ENCODE assay signal across 27 cellular contexts in genomic region chr9:5568868-5569267, GRCh38. TPM values are rescaled to one million over a fixed set of nuclear protein-coding genes. Genes with fewer than 3 reads are reported as not detected.
DNase-seq lines count a peak whose midpoint lies in the region; ATAC-seq, FAIRE-seq and TF ChIP-seq lines count a peak whose summit lies in the region.
"Had no signal": no experiment of that assay in that cellular context is flagged by ENCODE, and none has a peak within 500 bp of the region (broad histone marks: within the 10 kb centered on the region; RNA-seq: fewer than 3 reads in every experiment).

No MANE protein-coding gene starts in this region.

- no peak overlapping the region for H2BK120ac ChIP-seq in neuronal stem cell (ENCODE audit: low read depth, low read length)

- H3K9me3 ChIP-seq in BLaER1 treated with 17β-estradiol and CSF1 and Interleukin-3, amounts not matched to agents 10 nM and 100 nM (replicated peaks in 1 of 11), result no peaks in the 10 kb centered on the region
- H3K9me3 ChIP-seq in neuronal stem cell (replicated peaks in 1 of 2; ENCODE audit: control insufficient read depth in 2 of 2, insufficient read depth in 1 of 2, low read depth in 1 of 2, low read length in 2 of 2), result no peaks in the 10 kb centered on the region
- H3K9me3 ChIP-seq in PC-9 (ENCODE audit: insufficient read depth, low read depth), result no peaks in the 10 kb centered on the region
- H3K9me3 ChIP-seq: adrenal gland, Caco-2, heart left ventricle had no signal

- no peak overlapping the region for H3K9ac ChIP-seq in BLaER1 treated with 17β-estradiol and CSF1 and Interleukin-3, amounts not matched to agents 10 nM and 100 nM
- H3K9ac ChIP-seq in neuronal stem cell (ENCODE audit: low read depth, low read length, poor library complexity), result no peak overlapping the region

- peak overlapping the region in 10 of 11 experiments; percentile 15 to 58 (median 50); a peak in 19 of 22 replicates for H3K4me2 ChIP-seq in BLaER1 treated with 17β-estradiol and CSF1 and Interleukin-3, amounts not matched to agents 10 nM and 100 nM
- H3K4me2 ChIP-seq in neuronal stem cell (ENCODE audit: insufficient read depth, low read length, poor library complexity, severe bottlenecking) (no peak overlapping the region), PC-9 (no peak overlapping the region)

- peaks cover 47% of the 10 kb centered on the region for H3K4me1 Mint-ChIP-seq in dendritic cell treated with granulocyte-macrophage colony-stimulating factor and Interleukin-4, amounts not matched to agents 40 ng/mL and 50 ng/mL, for 4 days (ENCODE audit: low read depth)
- H3K4me1 Mint-ChIP-seq: mesothelial cell of epicardium had no signal

- H2BK12ac ChIP-seq in neuronal stem cell (ENCODE audit: low read length), result no peak overlapping the region

- H4K91ac ChIP-seq in neuronal stem cell (ENCODE audit: low read depth, low read length, poor library complexity), result no peak overlapping the region

- H4K20me1 ChIP-seq in BLaER1 treated with 17β-estradiol and CSF1 and Interleukin-3, amounts not matched to agents 10 nM and 100 nM, result no peaks in the 10 kb centered on the region
- H4K20me1 ChIP-seq in PC-9 (ENCODE audit: insufficient read depth), result no peaks in the 10 kb centered on the region

- no peak overlapping the region for H3K14ac ChIP-seq in neuronal stem cell (ENCODE audit: low read length)

- no peak overlapping the region for H2BK15ac ChIP-seq in neuronal stem cell (ENCODE audit: low read length)

- H2AFZ ChIP-seq in neuronal stem cell (ENCODE audit: low read length), result peak overlapping the region; percentile 54
- H2AFZ ChIP-seq in PC-9, result no peak overlapping the region

- H3K4me3 Mint-ChIP-seq in dendritic cell treated with granulocyte-macrophage colony-stimulating factor and Interleukin-4, amounts not matched to agents 40 ng/mL and 50 ng/mL, for 4 days, result no peak overlapping the region
- H3K4me3 Mint-ChIP-seq: activated CD4-positive, alpha-beta memory T cell treated with anti-CD3 and anti-CD28 coated beads for 36 hours; mesothelial cell of epicardium; naive B cell had no signal

- H3K27ac ChIP-seq in BLaER1 treated with 17β-estradiol and CSF1 and Interleukin-3, amounts not matched to agents 10 nM and 100 nM, result peak overlapping the region in 8 of 11 experiments; percentile 1 to 63 (median 25); a peak in 11 of 22 replicates
- H3K27ac ChIP-seq in neuronal stem cell (replicated peaks; ENCODE audit: low read length) (no peak overlapping the region), PC-9 (no peak overlapping the region)
- H3K27ac ChIP-seq: adrenal gland, heart left ventricle had no signal

- no peaks in the 10 kb centered on the region for H3K79me1 ChIP-seq in neuronal stem cell (ENCODE audit: low read depth, low read length)

- peaks cover 99% of the 10 kb centered on the region for H3K36me3 Mint-ChIP-seq in dendritic cell treated with granulocyte-macrophage colony-stimulating factor and Interleukin-4, amounts not matched to agents 40 ng/mL and 50 ng/mL, for 4 days (ENCODE audit: low read depth)
- H3K36me3 Mint-ChIP-seq: mesothelial cell of epicardium, naive B cell had no signal

- no peak for DNase-seq in GM12891 (ENCODE audit: insufficient read length, low spot score)
- DNase-seq in neuronal stem cell (ENCODE audit: low spot score), result no peak
- no peak for DNase-seq in KG1 (lab: John Stamatoyannopoulos, UW)
- DNase-seq in PC-9, result no peak
- DNase-seq: activated CD4-positive, alpha-beta memory T cell treated with anti-CD3 and anti-CD28 coated beads for 36 hours; activated naive CD4-positive, alpha-beta T cell treated with Interleukin-2 at 50 U/mL for 16 hours; adrenal gland; Caco-2; central memory CD4-positive, alpha-beta T cell; dermis blood vessel endothelial cell; foreskin melanocyte; heart left ventricle; islet precursor cell; naive B cell; NCI-H1048; NCI-H187 treated with DMSO at 0.1 percent for 48 hours; NCI-H2171; NCI-H510A treated with DMSO at 0.1 percent for 48 hours had no signal

- no peak overlapping the region for H3K4ac ChIP-seq in neuronal stem cell (ENCODE audit: low read length)

- H3K9me3 Mint-ChIP-seq in dendritic cell treated with granulocyte-macrophage colony-stimulating factor and Interleukin-4, amounts not matched to agents 40 ng/mL and 50 ng/mL, for 4 days, result no peaks in the 10 kb centered on the region
- H3K9me3 Mint-ChIP-seq: activated CD4-positive, alpha-beta memory T cell treated with anti-CD3 and anti-CD28 coated beads for 36 hours; mesothelial cell of epicardium had no signal

- peaks cover 23 to 60% (median 40%) of the 10 kb centered on the region in 10 experiments for H3K4me1 ChIP-seq in BLaER1 treated with 17β-estradiol and CSF1 and Interleukin-3, amounts not matched to agents 10 nM and 100 nM
- peaks cover 6 to 10% of the 10 kb centered on the region in 2 donors for H3K4me1 ChIP-seq in neuronal stem cell (ENCODE audit: control insufficient read depth in 2 of 2, insufficient read depth in 1 of 2, low read depth in 1 of 2, low read length in 2 of 2)
- no peaks in the 10 kb centered on the region for H3K4me1 ChIP-seq in PC-9 (replicated peaks; ENCODE audit: insufficient read depth)
- H3K4me1 ChIP-seq: adrenal gland, Caco-2 had no signal

- CTCF ChIA-PET in PC-9 (lab: Charles Lee), result no interaction called here

- no peaks in the 10 kb centered on the region for H3K27me3 ChIP-seq in BLaER1 treated with 17β-estradiol and CSF1 and Interleukin-3, amounts not matched to agents 10 nM and 100 nM
- H3K27me3 ChIP-seq in neuronal stem cell (ENCODE audit: control insufficient read depth in 3 of 3, insufficient read depth in 3 of 3, low read depth in 1 of 3, low read length in 3 of 3), result no peaks in the 10 kb centered on the region
- H3K27me3 ChIP-seq in PC-9 (ENCODE audit: insufficient read depth, low read depth), result no peaks in the 10 kb centered on the region
- H3K27me3 ChIP-seq: adrenal gland, heart left ventricle had no signal

- H3F3A ChIP-seq in PC-9 (ENCODE audit: insufficient read depth, low read depth), result no peaks in the 10 kb centered on the region

- POLR2A ChIA-PET in PC-9 (lab: Charles Lee; ENCODE audit: unreplicated experiment), result no interaction called here

- H3K36me3 ChIP-seq in BLaER1 treated with 17β-estradiol and CSF1 and Interleukin-3, amounts not matched to agents 10 nM and 100 nM, result peaks cover 0 to 10% (median 0%) of the 10 kb centered on the region in 11 experiments; a peak in 4 of 22 replicates
- no peaks in the 10 kb centered on the region for H3K36me3 ChIP-seq in neuronal stem cell (replicated peaks in 1 of 2; ENCODE audit: control insufficient read depth in 2 of 2, insufficient read depth in 2 of 2, low read length in 2 of 2)
- no peaks in the 10 kb centered on the region for H3K36me3 ChIP-seq in PC-9 (ENCODE audit: low read depth)
- H3K36me3 ChIP-seq: adrenal gland had no signal

- H2AK5ac ChIP-seq in neuronal stem cell (ENCODE audit: low read depth, low read length), result no peak overlapping the region

- intact Hi-C loops in dendritic cell treated with granulocyte-macrophage colony-stimulating factor and Interleukin-4, amounts not matched to agents 40 ng/mL and 50 ng/mL, for 4 days (cut with micrococcal nuclease), result loop anchor here (5.0 kb wide), 1 partner anchor 47 kb away; no protein-coding TSS in a partner anchor
- intact Hi-C loops in PC-9 (cut with micrococcal nuclease; ENCODE audit: unreplicated experiment), result no loop called here

- H3K18ac ChIP-seq in neuronal stem cell (ENCODE audit: low read length), result no peak overlapping the region

- BruUV-seq in PC-9 (replicated peaks; lab: Mats Ljungman, UMichigan), result no TSS peak

- peak overlapping the region; percentile 73 for H3K27ac Mint-ChIP-seq in dendritic cell treated with granulocyte-macrophage colony-stimulating factor and Interleukin-4, amounts not matched to agents 40 ng/mL and 50 ng/mL, for 4 days
- H3K27ac Mint-ChIP-seq: activated CD4-positive, alpha-beta memory T cell treated with anti-CD3 and anti-CD28 coated beads for 36 hours; mesothelial cell of epicardium had no signal

- no peak for TF ChIP-seq CTCF in PC-9 (conservative IDR thresholded peaks at IDR 0.05)

- no peak overlapping the region for H2BK5ac ChIP-seq in neuronal stem cell (ENCODE audit: low read length)

- FAIRE-seq in GM12891 (lab: Jason Lieb, UNC), result peak; percentile 31
- FAIRE-seq: endometrium, TTC549 had no signal

- no CpG with 5 or more reads among the region's 2 CpGs for WGBS in neuronal stem cell (ENCODE audit: extremely low coverage in 2 of 2, insufficient read length in 2 of 2, insufficient replicate concordance in 1 of 2), 2 donors

- no peak overlapping the region for H4K8ac ChIP-seq in neuronal stem cell (ENCODE audit: low read depth, low read length)

- no peak for TF ChIP-seq POLR2A in GM12891 (IDR thresholded peaks at IDR 0.05; ENCODE audit: low read depth, low read length)

- no peaks in the 10 kb centered on the region for H3K9me2 ChIP-seq in PC-9 (ENCODE audit: insufficient read depth)

- H3K4me3 ChIP-seq in BLaER1 treated with 17β-estradiol and CSF1 and Interleukin-3, amounts not matched to agents 10 nM and 100 nM, result no peak overlapping the region
- H3K4me3 ChIP-seq in neuronal stem cell (ENCODE audit: low read length in 2 of 2) (no peak overlapping the region), PC-9 (no peak overlapping the region)
- H3K4me3 ChIP-seq: adrenal gland, heart left ventricle had no signal

- no peaks in the 10 kb centered on the region for H3K27me3 Mint-ChIP-seq in dendritic cell treated with granulocyte-macrophage colony-stimulating factor and Interleukin-4, amounts not matched to agents 40 ng/mL and 50 ng/mL, for 4 days
- H3K27me3 Mint-ChIP-seq: activated CD4-positive, alpha-beta memory T cell treated with anti-CD3 and anti-CD28 coated beads for 36 hours; naive B cell had no signal

- no peak overlapping the region for H3K23ac ChIP-seq in neuronal stem cell (ENCODE audit: low read depth, low read length, poor library complexity)

- no peak for ATAC-seq in GM19397 (IDR thresholded peaks at IDR 0.05; ENCODE audit: unreplicated experiment)
- ATAC-seq: HCT116 had no signal

- H3K79me2 ChIP-seq in PC-9 (ENCODE audit: low read depth), result no peaks in the 10 kb centered on the region

TF ChIP-seq in GM12891, 5 proteins besides CTCF, POLR2A, EP300 and RAD21:
- TF ChIP-seq PAX5 (IDR thresholded peaks at IDR 0.05; ENCODE audit: insufficient read depth, low read length, severe bottlenecking) (no peak), POU2F2 (IDR thresholded peaks at IDR 0.05; ENCODE audit: low read depth, low read length) (no peak), SPI1 (IDR thresholded peaks at IDR 0.05; ENCODE audit: low read depth, low read length) (no peak), TAF1 (IDR thresholded peaks at IDR 0.05; ENCODE audit: low read depth, low read length) (no peak)

RNA-seq across cellular contexts. Expression of gene PDCD1LG2, which starts 58.5 kb away (rescaled TPM):
- 1.2 TPM for polyA plus RNA-seq in GM12891 (2012; ENCODE audit: low read depth, missing spikeins)
- not detected for polyA plus RNA-seq in neuronal stem cell (2013, experiment 1 of 2)
- polyA plus RNA-seq in neuronal stem cell (2013, experiment 2 of 2), result not detected
- total RNA-seq in PC-9 (2021), result 0.55 and 1.4 TPM in 2 replicates
- total RNA-seq: Caco-2, G401, mesothelial cell of epicardium, SK-MEL-5 had no signal

Comparison
In these comparisons a context has a peak if more than half of its experiments do, and no peak if none do; other contexts are left out.
1. H3K27ac ChIP-seq: peak in BLaER1 treated with 17β-estradiol and CSF1 and Interleukin-3, amounts not matched to agents 10 nM and 100 nM (8 of 11); none in neuronal stem cell (single experiment) and PC-9 (single experiment).
2. H3K4me2 ChIP-seq: peak in BLaER1 treated with 17β-estradiol and CSF1 and Interleukin-3, amounts not matched to agents 10 nM and 100 nM (10 of 11); none in neuronal stem cell (single experiment) and PC-9 (single experiment).